11 cellular contexts compared by ENCODE assay signal in the genomic region with DNA sequence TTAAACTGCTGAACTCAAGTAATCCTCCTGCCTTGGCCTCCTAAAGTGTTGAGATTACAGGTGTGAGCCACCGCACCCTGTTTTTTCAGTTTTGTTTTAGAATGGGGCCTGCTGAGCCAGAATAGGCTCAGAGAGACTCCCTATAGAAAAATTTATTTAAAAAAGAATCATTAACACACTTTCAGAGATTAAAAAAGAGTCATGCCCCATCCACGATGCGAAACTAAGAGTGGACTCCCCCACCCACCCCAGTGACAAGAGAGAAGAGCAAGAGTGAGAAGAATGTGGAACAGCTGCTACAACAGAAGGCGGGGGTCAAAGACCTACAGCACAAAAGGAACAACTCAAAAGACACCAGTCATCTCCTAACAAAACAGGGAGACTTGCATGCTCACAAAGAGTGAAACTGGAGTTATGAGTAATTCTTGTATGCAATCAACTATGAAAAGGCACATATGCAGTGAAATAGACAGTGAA. TPM values are rescaled to one million over a fixed set of nuclear protein-coding genes. Genes with fewer than 3 reads are reported as not detected.
DNase-seq lines count a peak whose midpoint lies in the region; ATAC-seq, FAIRE-seq and TF ChIP-seq lines count a peak whose summit lies in the region.
"Had no signal": no experiment of that assay in that cellular context is flagged by ENCODE, and none has a peak within 500 bp of the region (broad histone marks: within the 10 kb centered on the region; RNA-seq: fewer than 3 reads in every experiment).

No MANE protein-coding gene starts in this region.

- H3K79me2 ChIP-seq in KMS-11 (ENCODE audit: insufficient read depth, low read depth), result no peaks in the 10 kb centered on the region

- no peak for FAIRE-seq in pancreas (lab: Jason Lieb, UNC)

- DNase-seq in MCF 10A (ENCODE audit: unreplicated experiment) (peak; percentile 22), breast epithelium (ENCODE audit: low spot score in 2 of 2) (no peak), SW 1271 (lab: John Stamatoyannopoulos, UW) (no peak), pancreas (no peak), WTC11 (ENCODE audit: low spot score) (no peak)
- DNase-seq in stimulated activated naive B cell treated with anti-CD40 and anti-IgM and Interleukin-4, amounts not matched to agents 10 μg/mL and 1 μg/mL and 100 μg/mL, for 72 hours, result peak; percentile 54
- DNase-seq: BE2C; effector memory CD8-positive, alpha-beta T cell; left lung had no signal

- no peak overlapping the region for H3K27ac ChIP-seq in breast epithelium
- H3K27ac ChIP-seq in KMS-11, result peak overlapping the region; percentile 58
- H3K27ac ChIP-seq in pancreas, result no peak overlapping the region
- H3K27ac ChIP-seq: left lung had no signal

- H3K4me3 ChIP-seq in breast epithelium, result no peak overlapping the region
- H3K4me3 ChIP-seq in KMS-11 (IDR thresholded peaks at IDR 0.05; ENCODE audit: insufficient read depth, low read depth, low read length), result no peak overlapping the region
- H3K4me3 ChIP-seq in pancreas, result no peak overlapping the region
- H3K4me3 ChIP-seq: left lung had no signal

- CTCF ChIA-PET in MCF 10A (lab: Yijun Ruan, JAX) (interaction anchor here (0.6 to 1.4 kb wide), 3 partner anchors 10 to 131 kb away, joined by 3 to 5 read pairs (median 4); no protein-coding TSS in a partner anchor), WTC11 (lab: Charles Lee) (no interaction called here)

- H3K27me3 Mint-ChIP-seq in MCF 10A (ENCODE audit: insufficient read depth, unreplicated experiment) (no peaks in the 10 kb centered on the region), WTC11 (ENCODE audit: low read depth) (no peaks in the 10 kb centered on the region)
- no peaks in the 10 kb centered on the region for H3K27me3 Mint-ChIP-seq in stimulated activated naive B cell treated with anti-CD40 and anti-IgM and Interleukin-4, amounts not matched to agents 10 μg/mL and 1 μg/mL and 100 μg/mL, for 72 hours
- H3K27me3 Mint-ChIP-seq: effector memory CD8-positive, alpha-beta T cell had no signal

- H3K36me3 Mint-ChIP-seq in MCF 10A (ENCODE audit: insufficient read depth, unreplicated experiment), result no peaks in the 10 kb centered on the region
- peaks cover 25 to 27% of the 10 kb centered on the region in 2 donors for H3K36me3 Mint-ChIP-seq in stimulated activated naive B cell treated with anti-CD40 and anti-IgM and Interleukin-4, amounts not matched to agents 10 μg/mL and 1 μg/mL and 100 μg/mL, for 72 hours
- H3K36me3 Mint-ChIP-seq in WTC11, result peaks cover 65% of the 10 kb centered on the region

- no peak for TF ChIP-seq POLR2A in breast epithelium (IDR thresholded peaks at IDR 0.05)

- POLR2A ChIA-PET in MCF 10A (lab: Yijun Ruan, JAX) (no interaction called here), WTC11 (lab: Charles Lee) (no interaction called here)

- intact Hi-C loops in MCF 10A (cut with micrococcal nuclease), result no loop called here
- intact Hi-C loops in breast epithelium (cut with DNase I; ENCODE audit: low total_unique reads), result no loop called here
- intact Hi-C loops in pancreas (cut with DNase I), result no loop called here

- H3K9ac ChIP-seq in KMS-11, result peak overlapping the region; percentile 14; the same call in 1 of the 2 replicates

- H3K4me1 Mint-ChIP-seq in MCF 10A (ENCODE audit: insufficient read depth, unreplicated experiment), result no peaks in the 10 kb centered on the region
- H3K4me1 Mint-ChIP-seq in stimulated activated naive B cell treated with anti-CD40 and anti-IgM and Interleukin-4, amounts not matched to agents 10 μg/mL and 1 μg/mL and 100 μg/mL, for 72 hours, result peaks cover 5 to 13% of the 10 kb centered on the region in 2 donors
- no peaks in the 10 kb centered on the region for H3K4me1 Mint-ChIP-seq in WTC11

- peak; percentile 97 for ATAC-seq in HG02642 (IDR thresholded peaks at IDR 0.05; ENCODE audit: poor library complexity, unreplicated experiment)
- peak; percentile 99 for ATAC-seq in stimulated activated naive B cell treated with anti-CD40 and anti-IgM and Interleukin-4, amounts not matched to agents 10 μg/mL and 1 μg/mL and 100 μg/mL, for 72 hours (replicated peaks)
- ATAC-seq in pancreas, result no peak
- no peak for ATAC-seq in WTC11
- ATAC-seq: effector memory CD8-positive, alpha-beta T cell; left lung had no signal

- H3K4me2 ChIP-seq in KMS-11, result peak overlapping the region; percentile 5

- H3K36me3 ChIP-seq in breast epithelium, result no peaks in the 10 kb centered on the region
- H3K36me3 ChIP-seq in KMS-11 (ENCODE audit: insufficient read depth), result no peaks in the 10 kb centered on the region
- H3K36me3 ChIP-seq in pancreas, result no peaks in the 10 kb centered on the region
- H3K36me3 ChIP-seq: BE2C, left lung had no signal

- H3K9me3 ChIP-seq in breast epithelium, result no peaks in the 10 kb centered on the region
- no peaks in the 10 kb centered on the region for H3K9me3 ChIP-seq in pancreas
- H3K9me3 ChIP-seq: BE2C, left lung had no signal

- no TSS peak for BruUV-seq in MCF 10A (replicated peaks; lab: Mats Ljungman, UMichigan)

- no peak overlapping the region for H3K4me3 Mint-ChIP-seq in MCF 10A (ENCODE audit: unreplicated experiment)
- H3K4me3 Mint-ChIP-seq in stimulated activated naive B cell treated with anti-CD40 and anti-IgM and Interleukin-4, amounts not matched to agents 10 μg/mL and 1 μg/mL and 100 μg/mL, for 72 hours, result peak overlapping the region in 1 of 2 donors; percentile 20
- no peak overlapping the region for H3K4me3 Mint-ChIP-seq in WTC11
- H3K4me3 Mint-ChIP-seq: effector memory CD8-positive, alpha-beta T cell had no signal

- H3K27ac Mint-ChIP-seq in MCF 10A (ENCODE audit: low read depth, unreplicated experiment) (no peak overlapping the region), WTC11 (no peak overlapping the region)
- H3K27ac Mint-ChIP-seq in stimulated activated naive B cell treated with anti-CD40 and anti-IgM and Interleukin-4, amounts not matched to agents 10 μg/mL and 1 μg/mL and 100 μg/mL, for 72 hours, result peak overlapping the region; percentile 83
- H3K27ac Mint-ChIP-seq: effector memory CD8-positive, alpha-beta T cell had no signal

- 77 to 81% methylated on average over 4 of the region's 4 CpGs for WGBS in pancreas, 2 donors

- H4K20me1 ChIP-seq in KMS-11 (ENCODE audit: insufficient read depth), result no peaks in the 10 kb centered on the region

- no peaks in the 10 kb centered on the region for H3K4me1 ChIP-seq in breast epithelium
- peaks cover 45% of the 10 kb centered on the region for H3K4me1 ChIP-seq in KMS-11 (ENCODE audit: low read depth, poor library complexity, severe bottlenecking)
- no peaks in the 10 kb centered on the region for H3K4me1 ChIP-seq in pancreas
- H3K4me1 ChIP-seq: BE2C, left lung had no signal

- TF ChIP-seq CTCF in MCF 10A (IDR thresholded peaks at IDR 0.05; ENCODE audit: unreplicated experiment) (no peak), breast epithelium (IDR thresholded peaks at IDR 0.05) (no peak), KMS-11 (conservative IDR thresholded peaks at IDR 0.05; ENCODE audit: low read depth, low read length) (no peak), pancreas (IDR thresholded peaks at IDR 0.05) (no peak), WTC11 (IDR thresholded peaks at IDR 0.05) (no peak)

- H2AFZ ChIP-seq in KMS-11 (ENCODE audit: low read depth), result no peak overlapping the region

- H3K27me3 ChIP-seq in breast epithelium (no peaks in the 10 kb centered on the region), KMS-11 (ENCODE audit: insufficient read depth, low read depth) (no peaks in the 10 kb centered on the region), pancreas (no peaks in the 10 kb centered on the region)
- H3K27me3 ChIP-seq: left lung had no signal

- H3K9me3 Mint-ChIP-seq in MCF 10A (ENCODE audit: unreplicated experiment) (no peaks in the 10 kb centered on the region), WTC11 (no peaks in the 10 kb centered on the region)
- no peaks in the 10 kb centered on the region for H3K9me3 Mint-ChIP-seq in stimulated activated naive B cell treated with anti-CD40 and anti-IgM and Interleukin-4, amounts not matched to agents 10 μg/mL and 1 μg/mL and 100 μg/mL, for 72 hours
- H3K9me3 Mint-ChIP-seq: effector memory CD8-positive, alpha-beta T cell had no signal

TF ChIP-seq in WTC11, 78 proteins besides CTCF, POLR2A, EP300 and RAD21:
- TF ChIP-seq, protein P1, sequence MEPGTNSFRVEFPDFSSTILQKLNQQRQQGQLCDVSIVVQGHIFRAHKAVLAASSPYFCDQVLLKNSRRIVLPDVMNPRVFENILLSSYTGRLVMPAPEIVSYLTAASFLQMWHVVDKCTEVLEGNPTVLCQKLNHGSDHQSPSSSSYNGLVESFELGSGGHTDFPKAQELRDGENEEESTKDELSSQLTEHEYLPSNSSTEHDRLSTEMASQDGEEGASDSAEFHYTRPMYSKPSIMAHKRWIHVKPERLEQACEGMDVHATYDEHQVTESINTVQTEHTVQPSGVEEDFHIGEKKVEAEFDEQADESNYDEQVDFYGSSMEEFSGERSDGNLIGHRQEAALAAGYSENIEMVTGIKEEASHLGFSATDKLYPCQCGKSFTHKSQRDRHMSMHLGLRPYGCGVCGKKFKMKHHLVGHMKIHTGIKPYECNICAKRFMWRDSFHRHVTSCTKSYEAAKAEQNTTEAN (CRISPR knock-in tag; IDR thresholded peaks at IDR 0.05), result no peak
- TF ChIP-seq ZNF671 (CRISPR knock-in tag; IDR thresholded peaks at IDR 0.05) (no peak), CREM (CRISPR knock-in tag; IDR thresholded peaks at IDR 0.05) (no peak), GABPB1 (CRISPR knock-in tag; IDR thresholded peaks at IDR 0.05) (no peak)

RNA-seq across cellular contexts. Expression of a gene that starts 47.2 kb away (rescaled TPM):
- total RNA-seq in MCF 10A (2022) (2.9 and 3.3 TPM in 2 replicates), breast epithelium (1 to 10 TPM in 1 of 3 donors, under 1 TPM in 2; 0.16 to 2.6 (median 0.66) TPM), pancreas (under 1 TPM in 3 of 6 donors, not detected in 3; 0.15 to 0.60 (median 0.47) TPM), WTC11 (2021) (136 to 153 TPM (median 145 TPM) in 3 replicates)
- 1 to 10 TPM in 1 of 2 donors, under 1 TPM in 1; 0.19 to 1.2 TPM for polyA plus RNA-seq in pancreas

Comparison
In these comparisons a context has a peak if more than half of its experiments do, and no peak if none do; other contexts are left out.
1. DNase-seq: peak in MCF 10A (single experiment) and stimulated activated naive B cell treated with anti-CD40 and anti-IgM and Interleukin-4, amounts not matched to agents 10 μg/mL and 1 μg/mL and 100 μg/mL, for 72 hours (single experiment); none in breast epithelium (0 of 2), SW 1271 (0 of 2), pancreas (0 of 6) and WTC11 (single experiment).
2. ATAC-seq: peak in HG02642 (single experiment) and stimulated activated naive B cell treated with anti-CD40 and anti-IgM and Interleukin-4, amounts not matched to agents 10 μg/mL and 1 μg/mL and 100 μg/mL, for 72 hours (2 of 2); none in pancreas (0 of 4) and WTC11 (single experiment).
3. RNA of a gene that starts 47.2 kb away (total RNA-seq): 136 to 153 TPM in WTC11; 2.9 to 3.3 TPM in MCF 10A, 0.16 to 2.6 TPM in breast epithelium and 0.15 to 0.60 TPM in pancreas; every median in the first group is over 10 times any median in the second.